Comparison of ENCODE assay signal across 23 cellular contexts in genomic region chrX:136738049-136738729, GRCh38. TPM values are rescaled to one million over a fixed set of nuclear protein-coding genes. Genes with fewer than 3 reads are reported as not detected.
DNase-seq lines count a peak whose midpoint lies in the region; ATAC-seq, FAIRE-seq and TF ChIP-seq lines count a peak whose summit lies in the region.
"Had no signal": no experiment of that assay in that cellular context is flagged by ENCODE, and none has a peak within 500 bp of the region (broad histone marks: within the 10 kb centered on the region; RNA-seq: fewer than 3 reads in every experiment).

No MANE protein-coding gene starts in this region.

- H3K9me3 Mint-ChIP-seq in activated naive CD4-positive, alpha-beta T cell treated with anti-CD3 and anti-CD28 coated beads, Interleukin-2, amount 50 U/mL, for 24 hours, result no peaks in the 10 kb centered on the region
- H3K9me3 Mint-ChIP-seq in activated T-helper 17 cell treated with anti-CD3 and anti-CD28 coated beads, Interleukin-2, amount 50 U/mL, for 72 hours, result no peaks in the 10 kb centered on the region
- H3K9me3 Mint-ChIP-seq in naive thymus-derived CD4-positive, alpha-beta T cell, result peaks cover 0 to 2% (median 0%) of the 10 kb centered on the region in 11 donors
- H3K9me3 Mint-ChIP-seq: CD8-positive, alpha-beta memory T cell had no signal

- no peak for DNase-seq in activated naive CD4-positive, alpha-beta T cell treated with anti-CD3 and anti-CD28 coated beads, Interleukin-2, amount 50 U/mL, for 16 hours
- no peak for DNase-seq in GM12891 (ENCODE audit: insufficient read length, low spot score)
- no peak for DNase-seq in naive thymus-derived CD4-positive, alpha-beta T cell
- DNase-seq in thyroid gland, result no peak
- no peak for DNase-seq in NCI-H187 treated with DMSO at 0.1 percent for 48 hours (lab: John Stamatoyannopoulos, UW)
- DNase-seq: CD8-positive, alpha-beta memory T cell; DMS53; GDM1; Kasumi-1; NCI-H1694; NCI-H2081 treated with DMSO at 0.1 percent for 48 hours; NCI-H2171 treated with DMSO at 0.1 percent for 48 hours; NCI-H446; NCI-H526; OCI-M1 had no signal

- H3K9me3 ChIP-seq in naive thymus-derived CD4-positive, alpha-beta T cell (ENCODE audit: control insufficient read depth in 2 of 3, low read length in 3 of 3), result no peaks in the 10 kb centered on the region
- H3K9me3 ChIP-seq in thyroid gland, result no peaks in the 10 kb centered on the region
- H3K9me3 ChIP-seq: BLaER1, SJSA1 had no signal

- no peaks in the 10 kb centered on the region for H3K27me3 Mint-ChIP-seq in activated naive CD4-positive, alpha-beta T cell treated with anti-CD3 and anti-CD28 coated beads, Interleukin-2, amount 50 U/mL, for 24 hours
- no peaks in the 10 kb centered on the region for H3K27me3 Mint-ChIP-seq in activated T-helper 17 cell treated with anti-CD3 and anti-CD28 coated beads, Interleukin-2, amount 50 U/mL, for 72 hours
- no peaks in the 10 kb centered on the region for H3K27me3 Mint-ChIP-seq in naive thymus-derived CD4-positive, alpha-beta T cell

- no peak for TF ChIP-seq CTCF in thyroid gland (IDR thresholded peaks at IDR 0.05)

- peak; percentile 55 for ATAC-seq in activated T-helper 17 cell treated with anti-CD3 and anti-CD28 coated beads, Interleukin-2, amount 50 U/mL, for 72 hours (replicated peaks)
- ATAC-seq in naive thymus-derived CD4-positive, alpha-beta T cell, result no peak
- ATAC-seq in HG02642 (IDR thresholded peaks at IDR 0.05; ENCODE audit: poor library complexity, unreplicated experiment), result no peak
- ATAC-seq: HCT116 had no signal

- no peaks in the 10 kb centered on the region for H3K27me3 ChIP-seq in naive thymus-derived CD4-positive, alpha-beta T cell (ENCODE audit: control insufficient read depth in 2 of 2, insufficient read depth in 2 of 2, low read length in 2 of 2)
- no peaks in the 10 kb centered on the region for H3K27me3 ChIP-seq in thyroid gland
- H3K27me3 ChIP-seq: SJSA1 had no signal

- no peak overlapping the region for H3K4me3 ChIP-seq in naive thymus-derived CD4-positive, alpha-beta T cell (ENCODE audit: low read length)
- no peak overlapping the region for H3K4me3 ChIP-seq in thyroid gland (replicated peaks in 1 of 3)
- H3K4me3 ChIP-seq: BLaER1, SJSA1 had no signal

- POLR2A ChIA-PET in naive thymus-derived CD4-positive, alpha-beta T cell (lab: Charles Lee), result no interaction called here

- intact Hi-C loops in naive thymus-derived CD4-positive, alpha-beta T cell (cut with micrococcal nuclease), result no loop called here
- intact Hi-C loops in thyroid gland (cut with DNase I), result no loop called here

- peak; percentile 9 for FAIRE-seq in GM12891 (lab: Jason Lieb, UNC)
- FAIRE-seq: H1, RCC 7860 had no signal

- peak overlapping the region; percentile 3 for H3K27ac Mint-ChIP-seq in activated naive CD4-positive, alpha-beta T cell treated with anti-CD3 and anti-CD28 coated beads, Interleukin-2, amount 50 U/mL, for 24 hours
- peak overlapping the region; percentile 9 for H3K27ac Mint-ChIP-seq in activated T-helper 17 cell treated with anti-CD3 and anti-CD28 coated beads, Interleukin-2, amount 50 U/mL, for 72 hours
- H3K27ac Mint-ChIP-seq in naive thymus-derived CD4-positive, alpha-beta T cell, result peak overlapping the region in 5 of 9 donors; percentile 1 to 85 (median 4)

- H3K27ac ChIP-seq in naive thymus-derived CD4-positive, alpha-beta T cell (ENCODE audit: low read depth, low read length), result no peak overlapping the region
- no peak overlapping the region for H3K27ac ChIP-seq in thyroid gland
- H3K27ac ChIP-seq: BLaER1, SJSA1 had no signal

- H3K4me1 Mint-ChIP-seq in activated naive CD4-positive, alpha-beta T cell treated with anti-CD3 and anti-CD28 coated beads, Interleukin-2, amount 50 U/mL, for 24 hours, result peaks cover 50% of the 10 kb centered on the region
- peaks cover 6% of the 10 kb centered on the region for H3K4me1 Mint-ChIP-seq in activated T-helper 17 cell treated with anti-CD3 and anti-CD28 coated beads, Interleukin-2, amount 50 U/mL, for 72 hours
- H3K4me1 Mint-ChIP-seq in naive thymus-derived CD4-positive, alpha-beta T cell, result peaks cover 10 to 57% (median 39%) of the 10 kb centered on the region in 7 donors

- H3K4me1 ChIP-seq in naive thymus-derived CD4-positive, alpha-beta T cell (ENCODE audit: control insufficient read depth in 2 of 2, insufficient read depth in 2 of 2, low read length in 2 of 2), result no peaks in the 10 kb centered on the region
- H3K4me1 ChIP-seq in thyroid gland, result no peaks in the 10 kb centered on the region
- H3K4me1 ChIP-seq: SJSA1 had no signal

- no peaks in the 10 kb centered on the region for H3K36me3 ChIP-seq in naive thymus-derived CD4-positive, alpha-beta T cell (ENCODE audit: control insufficient read depth in 2 of 3, insufficient read depth in 3 of 3, low read length in 3 of 3)
- H3K36me3 ChIP-seq in thyroid gland, result no peaks in the 10 kb centered on the region
- H3K36me3 ChIP-seq: SJSA1 had no signal

- CTCF ChIA-PET in naive thymus-derived CD4-positive, alpha-beta T cell (lab: Charles Lee), result no interaction called here

- peaks cover 5% of the 10 kb centered on the region for H3K36me3 Mint-ChIP-seq in activated naive CD4-positive, alpha-beta T cell treated with anti-CD3 and anti-CD28 coated beads, Interleukin-2, amount 50 U/mL, for 24 hours
- H3K36me3 Mint-ChIP-seq in activated T-helper 17 cell treated with anti-CD3 and anti-CD28 coated beads, Interleukin-2, amount 50 U/mL, for 72 hours (ENCODE audit: low read depth), result peaks cover 61% of the 10 kb centered on the region
- H3K36me3 Mint-ChIP-seq in naive thymus-derived CD4-positive, alpha-beta T cell, result peaks cover 4 to 28% (median 22%) of the 10 kb centered on the region in 5 donors

- H3K4me3 Mint-ChIP-seq in activated naive CD4-positive, alpha-beta T cell treated with anti-CD3 and anti-CD28 coated beads, Interleukin-2, amount 50 U/mL, for 24 hours, result no peak overlapping the region
- H3K4me3 Mint-ChIP-seq in activated T-helper 17 cell treated with anti-CD3 and anti-CD28 coated beads, Interleukin-2, amount 50 U/mL, for 72 hours, result no peak overlapping the region
- no peak overlapping the region for H3K4me3 Mint-ChIP-seq in naive thymus-derived CD4-positive, alpha-beta T cell
- H3K4me3 Mint-ChIP-seq: CD8-positive, alpha-beta memory T cell had no signal

- WGBS in thyroid gland, 2 donors, result 93 to 97% methylated on average over 4 of the region's 4 CpGs

- TF ChIP-seq POLR2A in GM12891 (IDR thresholded peaks at IDR 0.05; ENCODE audit: low read depth, low read length) (no peak), thyroid gland (IDR thresholded peaks at IDR 0.05) (no peak)

TF ChIP-seq in GM12891, 5 proteins besides CTCF, POLR2A, EP300 and RAD21:
- no peak for TF ChIP-seq TAF1 (IDR thresholded peaks at IDR 0.05; ENCODE audit: low read depth, low read length)
- TF ChIP-seq PAX5 (IDR thresholded peaks at IDR 0.05; ENCODE audit: insufficient read depth, low read length, severe bottlenecking), result no peak
- no peak for TF ChIP-seq SPI1 (IDR thresholded peaks at IDR 0.05; ENCODE audit: low read depth, low read length)
- TF ChIP-seq POLR2AphosphoS5 (IDR thresholded peaks at IDR 0.05; ENCODE audit: low read depth, low read length), result no peak
- TF ChIP-seq POU2F2 (IDR thresholded peaks at IDR 0.05; ENCODE audit: low read depth, low read length), result no peak

RNA-seq across cellular contexts. Expression of gene ARHGEF6, which starts 42.5 kb away (rescaled TPM):
- 10.1 TPM for polyA plus RNA-seq in GM12891 (2012; ENCODE audit: low read depth, missing spikeins)
- 10 to 100 TPM; 56.8 to 67.6 TPM for total RNA-seq in activated T-helper 17 cell treated with anti-CD3 and anti-CD28 coated beads, Interleukin-2, amount 50 U/mL, for 72 hours
- total RNA-seq in naive thymus-derived CD4-positive, alpha-beta T cell, result 100 to 1,000 TPM in 1 of 5 experiments, 10 to 100 TPM in 4; 66.1 to 102 (median 81.5) TPM
- polyA plus RNA-seq in naive thymus-derived CD4-positive, alpha-beta T cell, result 10 to 100 TPM; 88.2 to 99.0 TPM
- total RNA-seq in thyroid gland, result 10 to 100 TPM in 1 of 4 donors, 1 to 10 TPM in 3; 3.5 to 12.0 (median 6.4) TPM

Comparison
In these comparisons a context has a peak if more than half of its experiments do, and no peak if none do; other contexts are left out.
1. RNA of gene ARHGEF6, which starts 42.5 kb away (total RNA-seq): 66.1 to 102 TPM in naive thymus-derived CD4-positive, alpha-beta T cell and 56.8 to 67.6 TPM in activated T-helper 17 cell treated with anti-CD3 and anti-CD28 coated beads, Interleukin-2, amount 50 U/mL, for 72 hours; 3.5 to 12.0 TPM in thyroid gland; every median in the first group is over 4 times any median in the second.
2. Peak in every context shown above with its lines, with median percentiles within 50 percentile points of each other: H3K27ac Mint-ChIP-seq.